In genomic region chr5:122465994-122466393, GRCh38 we compare ENCODE assay signal across 23 cellular contexts.
"Had no signal": no experiment of that assay in that cellular context is flagged by ENCODE, and none has a peak within 500 bp of the region (broad histone marks: within the 10 kb centered on the region; RNA-seq: fewer than 3 reads in every experiment).

No MANE protein-coding gene starts in this region.

- DNase-seq: IMR-90, Karpas-422, KG1, MG63, NCI-H1092, NCI-H1105 treated with DMSO at 0.1 percent for 48 hours, NCI-H1417 treated with DMSO at 0.1 percent for 48 hours, NCI-H187, NCI-H2029, NCI-H2081 treated with DMSO at 0.1 percent for 48 hours, NCI-H2171, NCI-H226, NCI-H446, NCI-H510A, NCI-H524 treated with DMSO at 0.1 percent for 48 hours, NCI-H774, PC-3, SHP77, SK-N-SH, SW 1271 had no signal

- H3K36me3 ChIP-seq: MG63 had no signal

- H3K4me2 ChIP-seq: SK-N-SH had no signal

- H3K27ac ChIP-seq: RWPE1 had no signal

- H3K9me3 ChIP-seq: MG63, SK-N-SH had no signal

- H3K9ac ChIP-seq: SK-N-SH had no signal

- H3K4me3 ChIP-seq: MG63 had no signal

- H3K9me2 ChIP-seq: SK-N-SH had no signal

- ATAC-seq: HepG2, Panc1, PC-3 had no signal
